Comparison of ENCODE assay signal across 8 cellular contexts in genomic region chr10:63522129-63522687, GRCh38. TPM values are rescaled to one million over a fixed set of nuclear protein-coding genes. Genes with fewer than 3 reads are reported as not detected.
DNase-seq lines count a peak whose midpoint lies in the region; ATAC-seq and TF ChIP-seq lines count a peak whose summit lies in the region.

No MANE protein-coding gene starts in this region.

- H3K27ac ChIP-seq in Karpas-422 (ENCODE audit: low read length), result no peak overlapping the region
- peak overlapping the region; percentile 38 for H3K27ac ChIP-seq in foreskin keratinocyte

- TF ChIP-seq CTCF in WI38 (IDR thresholded peaks at IDR 0.05; ENCODE audit: low read depth, low read length) (no peak), foreskin keratinocyte (conservative IDR thresholded peaks at IDR 0.05) (no peak)

- peaks cover 26% of the 10 kb centered on the region for H3K4me1 ChIP-seq in Karpas-422 (ENCODE audit: low read length)
- peaks cover 29% of the 10 kb centered on the region for H3K4me1 ChIP-seq in foreskin keratinocyte

- no peak for ATAC-seq in foreskin keratinocyte

- peak overlapping the region; percentile 84 for H3K9ac ChIP-seq in Karpas-422 (ENCODE audit: low read length)

- H3K36me3 ChIP-seq in Karpas-422 (ENCODE audit: insufficient read depth, low read length), result no peaks in the 10 kb centered on the region

- H3K79me2 ChIP-seq in Karpas-422 (ENCODE audit: low read length), result peaks cover 4% of the 10 kb centered on the region; the same call in 1 of the 2 replicates

- peak overlapping the region; percentile 89; the same call in 1 of the 2 replicates for H2AFZ ChIP-seq in Karpas-422 (ENCODE audit: low read length)

- peaks cover 18% of the 10 kb centered on the region for H4K20me1 ChIP-seq in Karpas-422 (ENCODE audit: insufficient read depth, low read depth, low read length)

- peak; percentile 27 for DNase-seq in DMS79 (lab: John Stamatoyannopoulos, UW)
- DNase-seq in Karpas-422, result peak; percentile 47
- DNase-seq in foreskin keratinocyte, result peak in 1 of 2 donors; percentile 32
- DNase-seq in putamen (ENCODE audit: low spot score), result peak; percentile 25
- no peak for DNase-seq in stimulated activated CD4-positive, alpha-beta T cell treated with anti-CD3 and anti-CD28 coated beads, Interleukin-15, amount 100 ng/mL, for 24 hours
- DNase-seq in NCI-H2196 treated with DMSO at 0.1 percent for 48 hours (lab: John Stamatoyannopoulos, UW; ENCODE audit: unreplicated experiment), result no peak
- no peak for DNase-seq in activated CD4-positive, alpha-beta T cell treated with anti-CD3 and anti-CD28 coated beads, Interleukin-2, amount 50 U/mL, for 48 hours

- H3K27me3 ChIP-seq in Karpas-422 (ENCODE audit: low read length) (no peaks in the 10 kb centered on the region; the same call in 1 of the 2 replicates), foreskin keratinocyte (no peaks in the 10 kb centered on the region)

- H3K4me3 ChIP-seq in Karpas-422 (ENCODE audit: low read length), result peak overlapping the region; percentile 85
- peak overlapping the region; percentile 74 for H3K4me3 ChIP-seq in WI38 (ENCODE audit: low read depth, low read length)

- H3K9me3 ChIP-seq in Karpas-422 (ENCODE audit: low read length), result no peaks in the 10 kb centered on the region

- no peaks in the 10 kb centered on the region for H3K9me2 ChIP-seq in Karpas-422 (replicated peaks; ENCODE audit: insufficient read depth, low read length)

- H3K4me2 ChIP-seq in Karpas-422 (ENCODE audit: low read depth, low read length, poor library complexity, severe bottlenecking), result peak overlapping the region; percentile 94

RNA-seq across cellular contexts. Expression of gene REEP3, which starts 1.0 kb away (rescaled TPM):
- total RNA-seq in Karpas-422 (2014; rRNA removed; shearing (Covaris generic); ENCODE audit: low replicate concordance), result 1.8 and 1.9 TPM in 2 replicates
- 64.8 and 66.2 TPM in 2 replicates for total RNA-seq in foreskin keratinocyte
- polyA plus RNA-seq in foreskin keratinocyte, result 20.7 and 22.9 TPM in 2 replicates

RNA-seq across cellular contexts. Expression of gene JMJD1C, which starts 56.4 kb away (rescaled TPM):
- total RNA-seq in Karpas-422 (2014; rRNA removed; shearing (Covaris generic); ENCODE audit: low replicate concordance), result 66.7 and 141 TPM in 2 replicates
- 42.0 and 51.6 TPM in 2 replicates for total RNA-seq in foreskin keratinocyte
- 11.4 and 12.0 TPM in 2 replicates for polyA plus RNA-seq in foreskin keratinocyte

Comparison
In these comparisons a context has a peak if more than half of its experiments do, and no peak if none do; other contexts are left out.
1. DNase-seq: peak in DMS79 (single experiment), Karpas-422 (single experiment) and putamen (single experiment); none in stimulated activated CD4-positive, alpha-beta T cell treated with anti-CD3 and anti-CD28 coated beads, Interleukin-15, amount 100 ng/mL, for 24 hours (single experiment), NCI-H2196 treated with DMSO at 0.1 percent for 48 hours (single experiment) and activated CD4-positive, alpha-beta T cell treated with anti-CD3 and anti-CD28 coated beads, Interleukin-2, amount 50 U/mL, for 48 hours (0 of 2).
2. RNA of gene REEP3, which starts 1.0 kb away (total RNA-seq): 64.8 to 66.2 TPM in foreskin keratinocyte; 1.8 to 1.9 TPM in Karpas-422; every median in the first group is over 10 times any median in the second.